ENCODE assay signal across 1 cellular context in the genomic region with DNA sequence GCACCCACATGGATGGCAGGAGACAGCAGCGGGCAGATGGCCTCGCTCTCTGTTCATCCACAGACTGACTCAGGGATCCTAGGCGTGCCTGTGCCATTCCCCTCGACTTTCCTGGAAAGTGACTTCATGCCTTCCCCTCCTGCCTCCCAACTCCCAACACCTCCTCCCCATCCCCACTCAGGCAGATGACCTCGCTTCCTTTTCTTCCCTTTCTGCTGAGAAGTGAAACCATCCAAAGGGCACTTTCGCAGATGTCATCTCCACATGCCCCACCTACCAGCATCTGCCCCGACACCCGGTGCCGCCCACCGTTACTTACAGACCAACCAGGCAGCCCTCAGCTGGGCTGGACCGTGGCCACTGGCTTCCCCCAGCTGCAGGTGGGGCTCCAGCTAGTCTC.
TF ChIP-seq lines count a peak whose summit lies in the region.

No MANE protein-coding gene starts in this region.

TF ChIP-seq in GM12878, 131 proteins besides CTCF, POLR2A, EP300 and RAD21 (continued from another document):
- TF ChIP-seq, protein P1, sequence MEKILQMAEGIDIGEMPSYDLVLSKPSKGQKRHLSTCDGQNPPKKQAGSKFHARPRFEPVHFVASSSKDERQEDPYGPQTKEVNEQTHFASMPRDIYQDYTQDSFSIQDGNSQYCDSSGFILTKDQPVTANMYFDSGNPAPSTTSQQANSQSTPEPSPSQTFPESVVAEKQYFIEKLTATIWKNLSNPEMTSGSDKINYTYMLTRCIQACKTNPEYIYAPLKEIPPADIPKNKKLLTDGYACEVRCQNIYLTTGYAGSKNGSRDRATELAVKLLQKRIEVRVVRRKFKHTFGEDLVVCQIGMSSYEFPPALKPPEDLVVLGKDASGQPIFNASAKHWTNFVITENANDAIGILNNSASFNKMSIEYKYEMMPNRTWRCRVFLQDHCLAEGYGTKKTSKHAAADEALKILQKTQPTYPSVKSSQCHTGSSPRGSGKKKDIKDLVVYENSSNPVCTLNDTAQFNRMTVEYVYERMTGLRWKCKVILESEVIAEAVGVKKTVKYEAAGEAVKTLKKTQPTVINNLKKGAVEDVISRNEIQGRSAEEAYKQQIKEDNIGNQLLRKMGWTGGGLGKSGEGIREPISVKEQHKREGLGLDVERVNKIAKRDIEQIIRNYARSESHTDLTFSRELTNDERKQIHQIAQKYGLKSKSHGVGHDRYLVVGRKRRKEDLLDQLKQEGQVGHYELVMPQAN (conservative IDR thresholded peaks at IDR 0.05) = no peak
- TF ChIP-seq ZNF622 (IDR thresholded peaks at IDR 0.05) (no peak), FOXM1 (IDR thresholded peaks at IDR 0.05; ENCODE audit: low read depth, low read length) (no peak), IKZF2 (IDR thresholded peaks at IDR 0.05) (no peak), SREBF1 (IDR thresholded peaks at IDR 0.05; ENCODE audit: low read length) (no peak), ZNF24 (IDR thresholded peaks at IDR 0.05) (no peak), BACH1 (IDR thresholded peaks at IDR 0.05; ENCODE audit: borderline replicate concordance) (no peak), EZH2 (IDR thresholded peaks at IDR 0.05; ENCODE audit: borderline replicate concordance, control insufficient read depth, low read depth, low read length) (no peak), SMARCA5 (IDR thresholded peaks at IDR 0.05) (no peak)
- TF ChIP-seq, protein P2, sequence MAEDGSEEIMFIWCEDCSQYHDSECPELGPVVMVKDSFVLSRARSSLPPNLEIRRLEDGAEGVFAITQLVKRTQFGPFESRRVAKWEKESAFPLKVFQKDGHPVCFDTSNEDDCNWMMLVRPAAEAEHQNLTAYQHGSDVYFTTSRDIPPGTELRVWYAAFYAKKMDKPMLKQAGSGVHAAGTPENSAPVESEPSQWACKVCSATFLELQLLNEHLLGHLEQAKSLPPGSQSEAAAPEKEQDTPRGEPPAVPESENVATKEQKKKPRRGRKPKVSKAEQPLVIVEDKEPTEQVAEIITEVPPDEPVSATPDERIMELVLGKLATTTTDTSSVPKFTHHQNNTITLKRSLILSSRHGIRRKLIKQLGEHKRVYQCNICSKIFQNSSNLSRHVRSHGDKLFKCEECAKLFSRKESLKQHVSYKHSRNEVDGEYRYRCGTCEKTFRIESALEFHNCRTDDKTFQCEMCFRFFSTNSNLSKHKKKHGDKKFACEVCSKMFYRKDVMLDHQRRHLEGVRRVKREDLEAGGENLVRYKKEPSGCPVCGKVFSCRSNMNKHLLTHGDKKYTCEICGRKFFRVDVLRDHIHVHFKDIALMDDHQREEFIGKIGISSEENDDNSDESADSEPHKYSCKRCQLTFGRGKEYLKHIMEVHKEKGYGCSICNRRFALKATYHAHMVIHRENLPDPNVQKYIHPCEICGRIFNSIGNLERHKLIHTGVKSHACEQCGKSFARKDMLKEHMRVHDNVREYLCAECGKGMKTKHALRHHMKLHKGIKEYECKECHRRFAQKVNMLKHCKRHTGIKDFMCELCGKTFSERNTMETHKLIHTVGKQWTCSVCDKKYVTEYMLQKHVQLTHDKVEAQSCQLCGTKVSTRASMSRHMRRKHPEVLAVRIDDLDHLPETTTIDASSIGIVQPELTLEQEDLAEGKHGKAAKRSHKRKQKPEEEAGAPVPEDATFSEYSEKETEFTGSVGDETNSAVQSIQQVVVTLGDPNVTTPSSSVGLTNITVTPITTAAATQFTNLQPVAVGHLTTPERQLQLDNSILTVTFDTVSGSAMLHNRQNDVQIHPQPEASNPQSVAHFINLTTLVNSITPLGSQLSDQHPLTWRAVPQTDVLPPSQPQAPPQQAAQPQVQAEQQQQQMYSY (CRISPR knock-in tag; IDR thresholded peaks at IDR 0.05) = no peak
- TF ChIP-seq, protein P3, sequence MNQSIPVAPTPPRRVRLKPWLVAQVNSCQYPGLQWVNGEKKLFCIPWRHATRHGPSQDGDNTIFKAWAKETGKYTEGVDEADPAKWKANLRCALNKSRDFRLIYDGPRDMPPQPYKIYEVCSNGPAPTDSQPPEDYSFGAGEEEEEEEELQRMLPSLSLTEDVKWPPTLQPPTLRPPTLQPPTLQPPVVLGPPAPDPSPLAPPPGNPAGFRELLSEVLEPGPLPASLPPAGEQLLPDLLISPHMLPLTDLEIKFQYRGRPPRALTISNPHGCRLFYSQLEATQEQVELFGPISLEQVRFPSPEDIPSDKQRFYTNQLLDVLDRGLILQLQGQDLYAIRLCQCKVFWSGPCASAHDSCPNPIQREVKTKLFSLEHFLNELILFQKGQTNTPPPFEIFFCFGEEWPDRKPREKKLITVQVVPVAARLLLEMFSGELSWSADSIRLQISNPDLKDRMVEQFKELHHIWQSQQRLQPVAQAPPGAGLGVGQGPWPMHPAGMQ (IDR thresholded peaks at IDR 0.05; ENCODE audit: borderline replicate concordance) = no peak
